Comparison of ENCODE assay signal across 1 cellular context in the genomic region with DNA sequence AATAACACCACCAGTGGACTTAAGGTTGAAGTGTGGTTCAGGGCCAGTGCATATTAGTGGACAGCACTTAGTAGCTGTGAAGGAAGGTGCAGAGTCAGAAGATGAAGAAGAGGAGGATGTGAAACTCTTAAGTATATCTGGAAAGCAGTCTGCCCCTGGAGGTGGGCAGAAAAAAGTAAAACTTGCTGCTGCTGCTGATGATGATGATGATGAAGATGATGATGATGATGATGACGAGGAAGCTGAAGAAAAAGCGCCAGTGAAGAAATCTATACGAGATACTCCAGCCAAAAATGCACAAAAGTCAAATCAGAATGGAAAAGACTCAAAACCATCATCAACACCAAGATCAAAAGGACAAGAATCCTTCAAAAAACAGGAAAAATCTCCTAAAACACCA.
A peak's percentile ranks its signal among the peaks of the same experiment; 100 is the strongest.
TF ChIP-seq lines count a peak whose summit lies in the region.

No MANE protein-coding gene starts in this region.

TF ChIP-seq in HEK293, 187 proteins besides CTCF, POLR2A, EP300 and RAD21:
- TF ChIP-seq, protein P1, sequence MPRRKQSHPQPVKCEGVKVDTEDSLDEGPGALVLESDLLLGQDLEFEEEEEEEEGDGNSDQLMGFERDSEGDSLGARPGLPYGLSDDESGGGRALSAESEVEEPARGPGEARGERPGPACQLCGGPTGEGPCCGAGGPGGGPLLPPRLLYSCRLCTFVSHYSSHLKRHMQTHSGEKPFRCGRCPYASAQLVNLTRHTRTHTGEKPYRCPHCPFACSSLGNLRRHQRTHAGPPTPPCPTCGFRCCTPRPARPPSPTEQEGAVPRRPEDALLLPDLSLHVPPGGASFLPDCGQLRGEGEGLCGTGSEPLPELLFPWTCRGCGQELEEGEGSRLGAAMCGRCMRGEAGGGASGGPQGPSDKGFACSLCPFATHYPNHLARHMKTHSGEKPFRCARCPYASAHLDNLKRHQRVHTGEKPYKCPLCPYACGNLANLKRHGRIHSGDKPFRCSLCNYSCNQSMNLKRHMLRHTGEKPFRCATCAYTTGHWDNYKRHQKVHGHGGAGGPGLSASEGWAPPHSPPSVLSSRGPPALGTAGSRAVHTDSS (tag by site-specific recombination; IDR thresholded peaks at IDR 0.05): peak; percentile 92
